ENCODE assay signal across 11 cellular contexts in the genomic region with DNA sequence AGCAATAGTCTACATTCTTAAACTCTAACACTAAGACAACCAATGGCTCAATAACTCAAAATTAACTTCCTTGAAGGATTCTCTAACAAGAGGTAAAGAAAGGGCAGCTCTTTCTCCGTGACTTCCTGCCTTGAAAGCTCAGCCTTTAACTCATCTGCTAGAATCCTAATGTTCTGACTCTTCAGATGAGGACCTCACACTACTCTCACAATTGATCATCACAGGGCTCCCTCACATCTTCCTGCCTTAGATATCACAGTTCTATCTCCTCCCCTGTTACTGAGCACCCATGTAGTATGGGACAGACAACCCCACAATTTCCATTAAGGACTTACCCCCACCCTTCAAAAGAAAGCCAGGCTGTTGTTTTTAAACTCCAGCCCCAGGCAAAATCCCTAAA. TPM values are rescaled to one million over a fixed set of nuclear protein-coding genes. Genes with fewer than 3 reads are reported as not detected.
A peak's percentile ranks its signal among the peaks of the same experiment; 100 is the strongest.
DNase-seq lines count a peak whose midpoint lies in the region; ATAC-seq and TF ChIP-seq lines count a peak whose summit lies in the region.
"Had no signal": no experiment of that assay in that cellular context is flagged by ENCODE, and none has a peak within 500 bp of the region (broad histone marks: within the 10 kb centered on the region; RNA-seq: fewer than 3 reads in every experiment).

No MANE protein-coding gene starts in this region.

- peak overlapping the region; percentile 47 for H3K4me3 Mint-ChIP-seq in activated CD4-positive, alpha-beta T cell treated with anti-CD3 and anti-CD28 coated beads, Interleukin-2, amount 10 ng/mL, durations not matched to agents 24 days and 14 days
- H3K4me3 Mint-ChIP-seq in naive thymus-derived CD4-positive, alpha-beta T cell, result peak overlapping the region in 8 of 10 donors; percentile 5 to 69 (median 42)

- H3K4me2 ChIP-seq in PC-9, result no peak overlapping the region

- peaks cover 55% of the 10 kb centered on the region for H4K20me1 ChIP-seq in PC-9 (ENCODE audit: insufficient read depth)

- no peak overlapping the region for H2AFZ ChIP-seq in PC-9

- no peaks in the 10 kb centered on the region for H3K27me3 Mint-ChIP-seq in activated CD4-positive, alpha-beta T cell treated with anti-CD3 and anti-CD28 coated beads, Interleukin-2, amount 10 ng/mL, durations not matched to agents 24 days and 14 days
- no peaks in the 10 kb centered on the region for H3K27me3 Mint-ChIP-seq in naive thymus-derived CD4-positive, alpha-beta T cell

- H3K4me1 Mint-ChIP-seq in activated CD4-positive, alpha-beta T cell treated with anti-CD3 and anti-CD28 coated beads, Interleukin-2, amount 10 ng/mL, durations not matched to agents 24 days and 14 days, result peaks cover 23% of the 10 kb centered on the region
- H3K4me1 Mint-ChIP-seq in naive thymus-derived CD4-positive, alpha-beta T cell, result peaks cover 39 to 77% (median 72%) of the 10 kb centered on the region in 7 donors

- peak; percentile 62 for DNase-seq in activated CD4-positive, alpha-beta T cell treated with anti-CD3 and anti-CD28 coated beads, Interleukin-2, amount 10 ng/mL, durations not matched to agents 24 days and 14 days
- no peak for DNase-seq in activated CD4-positive, alpha-beta T cell treated with anti-CD3 and anti-CD28 coated beads, Interleukin-2, amount 50 U/mL, for 4 hours
- DNase-seq in PC-9, result no peak
- no peak for DNase-seq in naive thymus-derived CD4-positive, alpha-beta T cell
- no peak for DNase-seq in left lobe of liver (ENCODE audit: low spot score)
- no peak for DNase-seq in foreskin fibroblast
- DNase-seq: aorta, heart left ventricle, NCI-H1048 had no signal

- POLR2A ChIA-PET in PC-9 (lab: Charles Lee; ENCODE audit: unreplicated experiment), result no interaction called here
- POLR2A ChIA-PET in naive thymus-derived CD4-positive, alpha-beta T cell (lab: Charles Lee), result no interaction called here

- H3K4me3 ChIP-seq in PC-9, result no peak overlapping the region
- H3K4me3 ChIP-seq in naive thymus-derived CD4-positive, alpha-beta T cell (ENCODE audit: low read length), result no peak overlapping the region
- no peak overlapping the region for H3K4me3 ChIP-seq in foreskin fibroblast (ENCODE audit: low read depth in 1 of 2, low read length in 2 of 2)
- H3K4me3 ChIP-seq: heart left ventricle had no signal

- H3K27me3 ChIP-seq in PC-9 (ENCODE audit: insufficient read depth, low read depth), result no peaks in the 10 kb centered on the region
- H3K27me3 ChIP-seq in naive thymus-derived CD4-positive, alpha-beta T cell (ENCODE audit: control insufficient read depth in 2 of 2, insufficient read depth in 2 of 2, low read length in 2 of 2), result no peaks in the 10 kb centered on the region
- H3K27me3 ChIP-seq: heart left ventricle had no signal

- CTCF ChIA-PET in PC-9 (lab: Charles Lee), result interaction anchor here (0.6 kb wide), 1 partner anchor 142 kb away, joined by 4 read pairs; no protein-coding TSS in a partner anchor
- CTCF ChIA-PET in naive thymus-derived CD4-positive, alpha-beta T cell (lab: Charles Lee), result no interaction called here

- no peaks in the 10 kb centered on the region for H3K9me3 ChIP-seq in PC-9 (ENCODE audit: insufficient read depth, low read depth)
- no peaks in the 10 kb centered on the region for H3K9me3 ChIP-seq in naive thymus-derived CD4-positive, alpha-beta T cell (ENCODE audit: control insufficient read depth in 2 of 3, low read length in 3 of 3)
- H3K9me3 ChIP-seq: heart left ventricle had no signal

- peaks cover 3% of the 10 kb centered on the region for H3K36me3 Mint-ChIP-seq in activated CD4-positive, alpha-beta T cell treated with anti-CD3 and anti-CD28 coated beads, Interleukin-2, amount 10 ng/mL, durations not matched to agents 24 days and 14 days (ENCODE audit: low read depth)
- H3K36me3 Mint-ChIP-seq in naive thymus-derived CD4-positive, alpha-beta T cell, result peaks cover 0 to 5% (median 0%) of the 10 kb centered on the region in 5 donors

- no TSS peak for BruUV-seq in PC-9 (replicated peaks; lab: Mats Ljungman, UMichigan)

- peaks cover 12% of the 10 kb centered on the region; the same call in 1 of the 2 replicates for H3K36me3 ChIP-seq in PC-9 (ENCODE audit: low read depth)
- peaks cover 0 to 4% (median 0%) of the 10 kb centered on the region in 3 experiments for H3K36me3 ChIP-seq in naive thymus-derived CD4-positive, alpha-beta T cell (ENCODE audit: control insufficient read depth in 2 of 3, insufficient read depth in 3 of 3, low read length in 3 of 3)

- no peaks in the 10 kb centered on the region for H3K9me2 ChIP-seq in PC-9 (ENCODE audit: insufficient read depth)

- TF ChIP-seq CTCF in PC-9 (conservative IDR thresholded peaks at IDR 0.05) (no peak), foreskin fibroblast (IDR thresholded peaks at IDR 0.05; ENCODE audit: low read depth, low read length) (no peak)

- H3K27ac Mint-ChIP-seq in activated CD4-positive, alpha-beta T cell treated with anti-CD3 and anti-CD28 coated beads, Interleukin-2, amount 10 ng/mL, durations not matched to agents 24 days and 14 days, result peak overlapping the region; percentile 88
- H3K27ac Mint-ChIP-seq in naive thymus-derived CD4-positive, alpha-beta T cell, result peak overlapping the region in 7 of 9 donors; percentile 21 to 56 (median 29)

- intact Hi-C loops in activated CD4-positive, alpha-beta T cell treated with anti-CD3 and anti-CD28 coated beads, Interleukin-2, amount 10 ng/mL, durations not matched to agents 24 days and 14 days (cut with micrococcal nuclease), result loop anchor here (1.0 kb wide), 1 partner anchor 20 kb away; no protein-coding TSS in a partner anchor
- intact Hi-C loops in PC-9 (cut with micrococcal nuclease; ENCODE audit: unreplicated experiment), result no loop called here
- intact Hi-C loops in naive thymus-derived CD4-positive, alpha-beta T cell (cut with micrococcal nuclease), result loop anchor here in 1 of 2 donors (2.0 kb wide), 1 partner anchor 14 kb away; no protein-coding TSS in a partner anchor

- H3K27ac ChIP-seq in PC-9, result peak overlapping the region; percentile 21; the same call in 1 of the 2 replicates
- H3K27ac ChIP-seq in naive thymus-derived CD4-positive, alpha-beta T cell (ENCODE audit: low read depth, low read length), result no peak overlapping the region
- H3K27ac ChIP-seq: heart left ventricle had no signal

- no peaks in the 10 kb centered on the region for H3K9me3 Mint-ChIP-seq in activated CD4-positive, alpha-beta T cell treated with anti-CD3 and anti-CD28 coated beads, Interleukin-2, amount 10 ng/mL, durations not matched to agents 24 days and 14 days
- H3K9me3 Mint-ChIP-seq in naive thymus-derived CD4-positive, alpha-beta T cell, result no peaks in the 10 kb centered on the region

- ATAC-seq in GM19452 (IDR thresholded peaks at IDR 0.05; ENCODE audit: unreplicated experiment), result peak; percentile 75
- peak; percentile 31 for ATAC-seq in naive thymus-derived CD4-positive, alpha-beta T cell
- no peak for ATAC-seq in GM21381 (IDR thresholded peaks at IDR 0.05; ENCODE audit: unreplicated experiment)
- no peak for ATAC-seq in left lobe of liver
- ATAC-seq: heart left ventricle had no signal

- H3K79me2 ChIP-seq in PC-9 (ENCODE audit: low read depth), result peaks cover 97% of the 10 kb centered on the region

- H3F3A ChIP-seq in PC-9 (ENCODE audit: insufficient read depth, low read depth), result peaks cover 83% of the 10 kb centered on the region

- peaks cover 60% of the 10 kb centered on the region for H3K4me1 ChIP-seq in PC-9 (replicated peaks; ENCODE audit: insufficient read depth)
- H3K4me1 ChIP-seq in naive thymus-derived CD4-positive, alpha-beta T cell (ENCODE audit: control insufficient read depth in 2 of 2, insufficient read depth in 2 of 2, low read length in 2 of 2), result peaks cover 4 to 19% of the 10 kb centered on the region in 2 donors

RNA-seq across cellular contexts. Expression of gene SMURF2, which starts 33.5 kb away (rescaled TPM):
- 10.3 and 11.3 TPM in 2 replicates for total RNA-seq in activated CD4-positive, alpha-beta T cell treated with anti-CD3 and anti-CD28 coated beads, Interleukin-2, amount 10 ng/mL, durations not matched to agents 24 days and 14 days
- total RNA-seq in PC-9 (2021) (41.4 and 57.6 TPM in 2 replicates), left lobe of liver (2.2 TPM)
- total RNA-seq in naive thymus-derived CD4-positive, alpha-beta T cell, result 10 to 100 TPM; 17.0 to 35.7 (median 32.1) TPM
- 1 to 10 TPM; 8.8 to 9.6 TPM for polyA plus RNA-seq in naive thymus-derived CD4-positive, alpha-beta T cell

Comparison
In these comparisons a context has a peak if more than half of its experiments do, and no peak if none do; other contexts are left out.
1. ATAC-seq: peak in GM19452 (single experiment) and naive thymus-derived CD4-positive, alpha-beta T cell (single experiment); none in GM21381 (single experiment) and left lobe of liver (single experiment).